ENCODE assay signal across 16 cellular contexts in the genomic region with DNA sequence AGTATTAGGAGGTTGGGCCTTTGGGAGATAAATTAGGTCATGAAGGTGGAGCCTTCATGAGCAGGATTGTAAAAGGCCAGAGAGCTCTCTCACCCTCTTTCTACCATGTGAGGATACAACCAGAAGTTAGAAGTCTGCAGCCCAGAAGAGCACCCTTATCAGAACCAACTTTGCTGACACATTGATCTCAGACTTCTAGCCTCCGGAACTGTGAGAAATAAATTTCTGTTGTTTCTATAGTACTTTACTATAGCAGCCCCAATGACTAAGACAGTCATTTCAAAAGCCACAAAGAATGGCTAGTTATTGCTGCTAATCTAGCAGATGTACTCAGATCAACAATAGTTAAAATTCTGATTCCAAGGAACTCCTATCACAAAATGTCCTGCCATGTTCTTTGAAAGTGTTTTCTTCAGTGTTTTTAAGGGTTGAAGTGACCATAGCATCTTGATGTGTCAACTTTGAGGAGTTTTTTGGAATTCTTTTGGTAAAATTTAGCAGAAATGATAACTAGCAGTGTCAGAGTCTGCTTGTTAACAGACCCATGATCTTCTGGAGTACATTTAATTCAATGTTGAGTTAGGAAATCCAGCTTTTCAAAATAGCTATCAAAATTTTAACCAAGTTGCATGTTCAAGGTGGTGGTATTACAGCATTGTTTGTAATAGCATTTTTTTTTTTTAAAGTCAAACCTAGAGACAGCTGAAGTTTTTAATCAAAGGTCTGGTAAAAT.
"Had no signal": no experiment of that assay in that cellular context is flagged by ENCODE, and none has a peak within 500 bp of the region (broad histone marks: within the 10 kb centered on the region; RNA-seq: fewer than 3 reads in every experiment).

No MANE protein-coding gene starts in this region.

- DNase-seq: activated CD4-positive, alpha-beta T cell treated with anti-CD3 and anti-CD28 coated beads, Interleukin-2, amount 10 ng/mL, durations not matched to agents 24 days and 14 days; anterior cingulate cortex; dermis blood vessel endothelial cell; left ventricle myocardium superior; mesendoderm; occipital lobe; right lobe of liver; stimulated activated naive B cell treated with anti-CD40 and anti-IgM and Interleukin-4, amounts not matched to agents 10 μg/mL and 1 μg/mL and 100 μg/mL, for 72 hours; SW 1271; T-helper 9 cell; trophoblast cell; WERI-Rb-1 had no signal

- H3K9me3 ChIP-seq: prostate gland, right lobe of liver had no signal

- H3K36me3 Mint-ChIP-seq: activated naive CD4-positive, alpha-beta T cell treated with anti-CD3 and anti-CD28 coated beads, Interleukin-2, amount 50 U/mL, for 24 hours; stimulated activated naive B cell treated with anti-CD40 and anti-IgM and Interleukin-4, amounts not matched to agents 10 μg/mL and 1 μg/mL and 100 μg/mL, for 72 hours had no signal

- H3K27ac Mint-ChIP-seq: activated CD4-positive, alpha-beta T cell treated with anti-CD3 and anti-CD28 coated beads, Interleukin-2, amount 10 ng/mL, durations not matched to agents 24 days and 14 days; activated naive CD4-positive, alpha-beta T cell treated with anti-CD3 and anti-CD28 coated beads, Interleukin-2, amount 50 U/mL, for 24 hours; nephron; stimulated activated naive B cell treated with anti-CD40 and anti-IgM and Interleukin-4, amounts not matched to agents 10 μg/mL and 1 μg/mL and 100 μg/mL, for 72 hours had no signal

- ATAC-seq: left ventricle myocardium superior; right lobe of liver; stimulated activated naive B cell treated with anti-CD40 and anti-IgM and Interleukin-4, amounts not matched to agents 10 μg/mL and 1 μg/mL and 100 μg/mL, for 72 hours had no signal

- H3K4me2 ChIP-seq: hepatocyte had no signal

- H3K27ac ChIP-seq: hepatocyte, prostate gland, right lobe of liver, WERI-Rb-1 had no signal

- H3K36me3 ChIP-seq: prostate gland, right lobe of liver, WERI-Rb-1 had no signal

- H3K27me3 Mint-ChIP-seq: activated CD4-positive, alpha-beta T cell treated with anti-CD3 and anti-CD28 coated beads, Interleukin-2, amount 10 ng/mL, durations not matched to agents 24 days and 14 days; activated naive CD4-positive, alpha-beta T cell treated with anti-CD3 and anti-CD28 coated beads, Interleukin-2, amount 50 U/mL, for 24 hours; stimulated activated naive B cell treated with anti-CD40 and anti-IgM and Interleukin-4, amounts not matched to agents 10 μg/mL and 1 μg/mL and 100 μg/mL, for 72 hours had no signal

- H3K4me3 ChIP-seq: hepatocyte, prostate gland, right lobe of liver had no signal

- H2AFZ ChIP-seq: hepatocyte had no signal

- H3K4me1 ChIP-seq: prostate gland, right lobe of liver had no signal

- H3K27me3 ChIP-seq: hepatocyte, right lobe of liver had no signal

- H3K4me3 Mint-ChIP-seq: activated CD4-positive, alpha-beta T cell treated with anti-CD3 and anti-CD28 coated beads, Interleukin-2, amount 10 ng/mL, durations not matched to agents 24 days and 14 days; activated naive CD4-positive, alpha-beta T cell treated with anti-CD3 and anti-CD28 coated beads, Interleukin-2, amount 50 U/mL, for 24 hours; nephron; stimulated activated naive B cell treated with anti-CD40 and anti-IgM and Interleukin-4, amounts not matched to agents 10 μg/mL and 1 μg/mL and 100 μg/mL, for 72 hours had no signal

- H3K9me3 Mint-ChIP-seq: activated CD4-positive, alpha-beta T cell treated with anti-CD3 and anti-CD28 coated beads, Interleukin-2, amount 10 ng/mL, durations not matched to agents 24 days and 14 days; activated naive CD4-positive, alpha-beta T cell treated with anti-CD3 and anti-CD28 coated beads, Interleukin-2, amount 50 U/mL, for 24 hours; nephron; stimulated activated naive B cell treated with anti-CD40 and anti-IgM and Interleukin-4, amounts not matched to agents 10 μg/mL and 1 μg/mL and 100 μg/mL, for 72 hours had no signal
